Comparison of ENCODE assay signal across 10 cellular contexts in genomic region chr10:43201545-43202131, GRCh38.
DNase-seq lines count a peak whose midpoint lies in the region; ATAC-seq lines count a peak whose summit lies in the region.
"Had no signal": no experiment of that assay in that cellular context is flagged by ENCODE, and none has a peak within 500 bp of the region (broad histone marks: within the 10 kb centered on the region; RNA-seq: fewer than 3 reads in every experiment).

No MANE protein-coding gene starts in this region.

- no peaks in the 10 kb centered on the region for H3K27me3 Mint-ChIP-seq in activated CD4-positive, alpha-beta T cell treated with anti-CD3 and anti-CD28 coated beads, Interleukin-2, amount 10 ng/mL, durations not matched to agents 24 days and 14 days
- H3K27me3 Mint-ChIP-seq in activated CD8-positive, alpha-beta T cell treated with anti-CD3 and anti-CD28 coated beads, Interleukin-2, amount 10 ng/mL, durations not matched to agents 7 days and 5 days (ENCODE audit: low read depth), result no peaks in the 10 kb centered on the region

- H3K9ac ChIP-seq in iPS-18a (ENCODE audit: low read length), result no peak overlapping the region

- H3K4me3 ChIP-seq in iPS-18a (ENCODE audit: low read length), result peak overlapping the region; percentile 77

- ATAC-seq in activated CD8-positive, alpha-beta T cell treated with anti-CD3 and anti-CD28 coated beads, Interleukin-2, amount 10 ng/mL, durations not matched to agents 7 days and 5 days, result no peak
- ATAC-seq in stimulated activated effector memory CD8-positive, alpha-beta T cell treated with anti-CD3 and anti-CD28 coated beads, Interleukin-12 subunit alpha, Interleukin-12 subunit beta, amount 100 ng/mL, for 72 hours, result no peak

- peaks cover 6% of the 10 kb centered on the region for H3K4me1 Mint-ChIP-seq in activated CD4-positive, alpha-beta T cell treated with anti-CD3 and anti-CD28 coated beads, Interleukin-2, amount 10 ng/mL, durations not matched to agents 24 days and 14 days
- peaks cover 15% of the 10 kb centered on the region for H3K4me1 Mint-ChIP-seq in activated CD8-positive, alpha-beta T cell treated with anti-CD3 and anti-CD28 coated beads, Interleukin-2, amount 10 ng/mL, durations not matched to agents 7 days and 5 days (ENCODE audit: low read depth)
- peaks cover 30% of the 10 kb centered on the region for H3K4me1 Mint-ChIP-seq in stimulated activated effector memory CD8-positive, alpha-beta T cell treated with anti-CD3 and anti-CD28 coated beads, Interleukin-12 subunit alpha, Interleukin-12 subunit beta, amount 100 ng/mL, for 72 hours

- no peaks in the 10 kb centered on the region for H3K9me3 Mint-ChIP-seq in activated CD4-positive, alpha-beta T cell treated with anti-CD3 and anti-CD28 coated beads, Interleukin-2, amount 10 ng/mL, durations not matched to agents 24 days and 14 days
- no peaks in the 10 kb centered on the region for H3K9me3 Mint-ChIP-seq in activated CD8-positive, alpha-beta T cell treated with anti-CD3 and anti-CD28 coated beads, Interleukin-2, amount 10 ng/mL, durations not matched to agents 7 days and 5 days (ENCODE audit: insufficient read depth)
- H3K9me3 Mint-ChIP-seq in stimulated activated effector memory CD8-positive, alpha-beta T cell treated with anti-CD3 and anti-CD28 coated beads, Interleukin-12 subunit alpha, Interleukin-12 subunit beta, amount 100 ng/mL, for 72 hours, result no peaks in the 10 kb centered on the region

- H3K36me3 ChIP-seq in iPS-18a (ENCODE audit: control insufficient read depth, low read depth, low read length), result peaks cover 30% of the 10 kb centered on the region

- H3K27ac ChIP-seq in iPS-18a (ENCODE audit: low read length), result no peak overlapping the region

- H3K4me3 Mint-ChIP-seq in activated CD4-positive, alpha-beta T cell treated with anti-CD3 and anti-CD28 coated beads, Interleukin-2, amount 10 ng/mL, durations not matched to agents 24 days and 14 days, result peak overlapping the region; percentile 83
- H3K4me3 Mint-ChIP-seq in activated CD8-positive, alpha-beta T cell treated with anti-CD3 and anti-CD28 coated beads, Interleukin-2, amount 10 ng/mL, durations not matched to agents 7 days and 5 days, result no peak overlapping the region
- peak overlapping the region; percentile 74 for H3K4me3 Mint-ChIP-seq in stimulated activated effector memory CD8-positive, alpha-beta T cell treated with anti-CD3 and anti-CD28 coated beads, Interleukin-12 subunit alpha, Interleukin-12 subunit beta, amount 100 ng/mL, for 72 hours

- DNase-seq in activated CD4-positive, alpha-beta T cell treated with anti-CD3 and anti-CD28 coated beads, Interleukin-2, amount 10 ng/mL, durations not matched to agents 24 days and 14 days, result no peak
- no peak for DNase-seq in activated CD4-positive, alpha-beta T cell treated with anti-CD3 and anti-CD28 coated beads for 1 hour
- DNase-seq in activated CD8-positive, alpha-beta T cell treated with anti-CD3 and anti-CD28 coated beads, Interleukin-2, amount 10 ng/mL, durations not matched to agents 7 days and 5 days, result peak; percentile 13
- DNase-seq in stimulated activated effector memory CD8-positive, alpha-beta T cell treated with anti-CD3 and anti-CD28 coated beads, Interleukin-12 subunit alpha, Interleukin-12 subunit beta, amount 100 ng/mL, for 72 hours (ENCODE audit: low spot score in 2 of 2), result peak; percentile 1 to 50
- DNase-seq in T1000 (lab: John Stamatoyannopoulos, UW), result no peak
- DNase-seq in dedifferentiated amniotic fluid mesenchymal stem cell (ENCODE audit: extremely low spot score), result no peak
- no peak for DNase-seq in NCI-H2081 (lab: John Stamatoyannopoulos, UW)
- DNase-seq: NCI-H69 had no signal

- no peaks in the 10 kb centered on the region for H3K27me3 ChIP-seq in iPS-18a (ENCODE audit: control insufficient read depth, insufficient read depth, low read length)
- H3K27me3 ChIP-seq: left lung had no signal

- intact Hi-C loops in activated CD4-positive, alpha-beta T cell treated with anti-CD3 and anti-CD28 coated beads, Interleukin-2, amount 10 ng/mL, durations not matched to agents 24 days and 14 days (cut with micrococcal nuclease), result loop anchor here (1.0 kb wide), 1 partner anchor 61 kb away; no protein-coding TSS in a partner anchor

- no peaks in the 10 kb centered on the region for H3K36me3 Mint-ChIP-seq in activated CD4-positive, alpha-beta T cell treated with anti-CD3 and anti-CD28 coated beads, Interleukin-2, amount 10 ng/mL, durations not matched to agents 24 days and 14 days (ENCODE audit: low read depth)
- H3K36me3 Mint-ChIP-seq in activated CD8-positive, alpha-beta T cell treated with anti-CD3 and anti-CD28 coated beads, Interleukin-2, amount 10 ng/mL, durations not matched to agents 7 days and 5 days (ENCODE audit: low read depth), result no peaks in the 10 kb centered on the region
- peaks cover 16% of the 10 kb centered on the region for H3K36me3 Mint-ChIP-seq in stimulated activated effector memory CD8-positive, alpha-beta T cell treated with anti-CD3 and anti-CD28 coated beads, Interleukin-12 subunit alpha, Interleukin-12 subunit beta, amount 100 ng/mL, for 72 hours

- H3K4me1 ChIP-seq in iPS-18a (ENCODE audit: control insufficient read depth, low read depth, low read length), result peaks cover 3% of the 10 kb centered on the region

- POLR2A ChIA-PET in activated CD8-positive, alpha-beta T cell treated with anti-CD3 and anti-CD28 coated beads, Interleukin-2, amount 10 ng/mL, durations not matched to agents 7 days and 5 days (lab: Charles Lee), result interaction anchor here (0.9 to 2.7 kb wide), 2 partner anchors 61 to 63 kb away, joined by 3 to 17 read pairs; partner anchors contain the start of gene CSGALNACT2

- no peak overlapping the region for H3K27ac Mint-ChIP-seq in activated CD4-positive, alpha-beta T cell treated with anti-CD3 and anti-CD28 coated beads, Interleukin-2, amount 10 ng/mL, durations not matched to agents 24 days and 14 days
- no peak overlapping the region for H3K27ac Mint-ChIP-seq in activated CD8-positive, alpha-beta T cell treated with anti-CD3 and anti-CD28 coated beads, Interleukin-2, amount 10 ng/mL, durations not matched to agents 7 days and 5 days
- H3K27ac Mint-ChIP-seq in stimulated activated effector memory CD8-positive, alpha-beta T cell treated with anti-CD3 and anti-CD28 coated beads, Interleukin-12 subunit alpha, Interleukin-12 subunit beta, amount 100 ng/mL, for 72 hours, result peak overlapping the region; percentile 20

- CTCF ChIA-PET in activated CD8-positive, alpha-beta T cell treated with anti-CD3 and anti-CD28 coated beads, Interleukin-2, amount 10 ng/mL, durations not matched to agents 7 days and 5 days (lab: Charles Lee), result interaction anchor here (0.6 to 5.7 kb wide), 34 partner anchors 9 to 432 kb away, joined by 3 to 45 read pairs (median 4); partner anchors contain the start of genes BMS1 and CSGALNACT2

- H3K9me3 ChIP-seq in iPS-18a (ENCODE audit: control insufficient read depth, low read depth, low read length), result no peaks in the 10 kb centered on the region
- H3K9me3 ChIP-seq: left lung had no signal

Comparison
In these comparisons a context has a peak if more than half of its experiments do, and no peak if none do; other contexts are left out.
1. DNase-seq: peak in activated CD8-positive, alpha-beta T cell treated with anti-CD3 and anti-CD28 coated beads, Interleukin-2, amount 10 ng/mL, durations not matched to agents 7 days and 5 days (single experiment) and stimulated activated effector memory CD8-positive, alpha-beta T cell treated with anti-CD3 and anti-CD28 coated beads, Interleukin-12 subunit alpha, Interleukin-12 subunit beta, amount 100 ng/mL, for 72 hours (2 of 2); none in activated CD4-positive, alpha-beta T cell treated with anti-CD3 and anti-CD28 coated beads, Interleukin-2, amount 10 ng/mL, durations not matched to agents 24 days and 14 days (single experiment), activated CD4-positive, alpha-beta T cell treated with anti-CD3 and anti-CD28 coated beads for 1 hour (single experiment), T1000 (single experiment), dedifferentiated amniotic fluid mesenchymal stem cell (single experiment) and NCI-H2081 (0 of 2).